21 cellular contexts compared by ENCODE assay signal in genomic region chr18:7931763-7932162, GRCh38.
DNase-seq lines count a peak whose midpoint lies in the region; ATAC-seq and TF ChIP-seq lines count a peak whose summit lies in the region.
"Had no signal": no experiment of that assay in that cellular context is flagged by ENCODE, and none has a peak within 500 bp of the region (broad histone marks: within the 10 kb centered on the region; RNA-seq: fewer than 3 reads in every experiment).

No MANE protein-coding gene starts in this region.

- H3K4me1 Mint-ChIP-seq in MCF 10A (ENCODE audit: insufficient read depth, unreplicated experiment) (peaks cover 15% of the 10 kb centered on the region), Calu3 (ENCODE audit: low read depth, unreplicated experiment) (peaks cover 24% of the 10 kb centered on the region)
- H3K4me1 Mint-ChIP-seq: CD4-positive, CD25-positive, alpha-beta regulatory T cell; CD8-positive, alpha-beta memory T cell; IgD-negative memory B cell had no signal

- peak overlapping the region; percentile 64 for H3K27ac Mint-ChIP-seq in MCF 10A (ENCODE audit: low read depth, unreplicated experiment)
- H3K27ac Mint-ChIP-seq in Calu3 (ENCODE audit: unreplicated experiment), result peak overlapping the region; percentile 26
- H3K27ac Mint-ChIP-seq: CD4-positive, CD25-positive, alpha-beta regulatory T cell; CD8-positive, alpha-beta memory T cell; IgD-negative memory B cell had no signal

- H3K27me3 ChIP-seq in breast epithelium, result no peaks in the 10 kb centered on the region
- H3K27me3 ChIP-seq: BE2C had no signal

- TF ChIP-seq POLR2A in breast epithelium (IDR thresholded peaks at IDR 0.05), result no peak

- H3K4me3 Mint-ChIP-seq in MCF 10A (ENCODE audit: unreplicated experiment), result no peak overlapping the region
- H3K4me3 Mint-ChIP-seq in Calu3 (ENCODE audit: low read depth, unreplicated experiment), result no peak overlapping the region
- H3K4me3 Mint-ChIP-seq: CD4-positive, CD25-positive, alpha-beta regulatory T cell; CD8-positive, alpha-beta memory T cell; IgD-negative memory B cell had no signal

- H3K9me3 ChIP-seq in breast epithelium, result no peaks in the 10 kb centered on the region
- H3K9me3 ChIP-seq: BE2C, Caco-2, HAP-1 had no signal

- intact Hi-C loops in MCF 10A (cut with micrococcal nuclease) (no loop called here), breast epithelium (cut with DNase I; ENCODE audit: low total_unique reads) (no loop called here), Calu3 (cut with micrococcal nuclease; ENCODE audit: unreplicated experiment) (no loop called here)

- H3K9me3 Mint-ChIP-seq in MCF 10A (ENCODE audit: unreplicated experiment) (no peaks in the 10 kb centered on the region), Calu3 (ENCODE audit: low read depth, unreplicated experiment) (no peaks in the 10 kb centered on the region)
- H3K9me3 Mint-ChIP-seq: IgD-negative memory B cell had no signal

- TF ChIP-seq CTCF in MCF 10A (IDR thresholded peaks at IDR 0.05; ENCODE audit: unreplicated experiment) (no peak), breast epithelium (IDR thresholded peaks at IDR 0.05) (no peak), Calu3 (IDR thresholded peaks at IDR 0.05; ENCODE audit: unreplicated experiment) (no peak)

- H3K27me3 Mint-ChIP-seq in MCF 10A (ENCODE audit: insufficient read depth, unreplicated experiment) (no peaks in the 10 kb centered on the region), Calu3 (ENCODE audit: unreplicated experiment) (no peaks in the 10 kb centered on the region)
- H3K27me3 Mint-ChIP-seq: CD8-positive, alpha-beta memory T cell; IgD-negative memory B cell had no signal

- H3K36me3 Mint-ChIP-seq in MCF 10A (ENCODE audit: insufficient read depth, unreplicated experiment) (peaks cover 18% of the 10 kb centered on the region), Calu3 (ENCODE audit: insufficient read depth, unreplicated experiment) (no peaks in the 10 kb centered on the region)
- H3K36me3 Mint-ChIP-seq: CD4-positive, CD25-positive, alpha-beta regulatory T cell; CD8-positive, alpha-beta memory T cell; IgD-negative memory B cell had no signal

- no peak overlapping the region for H3K4me3 ChIP-seq in breast epithelium
- H3K4me3 ChIP-seq: GM23248, HAP-1 had no signal

- H3K36me3 ChIP-seq in breast epithelium, result no peaks in the 10 kb centered on the region
- H3K36me3 ChIP-seq: BE2C, HAP-1 had no signal

- ATAC-seq in HG02885 (IDR thresholded peaks at IDR 0.05; ENCODE audit: poor library complexity, unreplicated experiment), result no peak

- CTCF ChIA-PET in MCF 10A (lab: Yijun Ruan, JAX), result interaction anchor here (0.6 kb wide), 1 partner anchor 328 kb away, joined by 3 read pairs; no protein-coding TSS in a partner anchor
- CTCF ChIA-PET in Calu3 (lab: Charles Lee), result no interaction called here

- no peak for DNase-seq in MCF 10A (ENCODE audit: unreplicated experiment)
- no peak for DNase-seq in breast epithelium (ENCODE audit: low spot score in 2 of 2)
- DNase-seq in Calu3, result no peak
- peak; percentile 40 for DNase-seq in ELF-1 (ENCODE audit: low read depth, low spot score)
- DNase-seq in renal cortical epithelial cell (ENCODE audit: low read depth), result peak; percentile 29
- DNase-seq in stimulated activated CD4-positive, alpha-beta T cell treated with anti-CD3 and anti-CD28 coated beads, Interleukin-4, amount 100 ng/mL, for 4 hours, result no peak
- DNase-seq: ACHN; BE2C; C1 segment of cervical spinal cord; Caco-2; CD4-positive, CD25-positive, alpha-beta regulatory T cell; CD8-positive, alpha-beta memory T cell; DMS153; DND-41; EL; GM23248; KBM-7 had no signal

- no TSS peak for BruUV-seq in MCF 10A (replicated peaks; lab: Mats Ljungman, UMichigan)
- BruUV-seq in Calu3 (replicated peaks; lab: Mats Ljungman, UMichigan), result no TSS peak

- H3K27ac ChIP-seq in breast epithelium, result no peak overlapping the region
- H3K27ac ChIP-seq: GM23248, HL-60 had no signal

- POLR2A ChIA-PET in MCF 10A (lab: Yijun Ruan, JAX), result interaction anchor here (0.6 to 0.9 kb wide), 2 partner anchors 11 to 908 kb away, joined by 3 to 5 read pairs; no protein-coding TSS in a partner anchor

- H3K4me1 ChIP-seq in breast epithelium, result no peaks in the 10 kb centered on the region
- H3K4me1 ChIP-seq: BE2C, HAP-1 had no signal

Comparison
In these comparisons a context has a peak if more than half of its experiments do, and no peak if none do; other contexts are left out.
1. DNase-seq: peak in ELF-1 (single experiment) and renal cortical epithelial cell (single experiment); none in MCF 10A (single experiment), breast epithelium (0 of 2), Calu3 (single experiment) and stimulated activated CD4-positive, alpha-beta T cell treated with anti-CD3 and anti-CD28 coated beads, Interleukin-4, amount 100 ng/mL, for 4 hours (0 of 2).